ENCODE assay signal across 19 cellular contexts in genomic region chr6:128932061-128932460, GRCh38. TPM values are rescaled to one million over a fixed set of nuclear protein-coding genes. Genes with fewer than 3 reads are reported as not detected.
DNase-seq lines count a peak whose midpoint lies in the region; ATAC-seq and TF ChIP-seq lines count a peak whose summit lies in the region.
"Had no signal": no experiment of that assay in that cellular context is flagged by ENCODE, and none has a peak within 500 bp of the region (broad histone marks: within the 10 kb centered on the region; RNA-seq: fewer than 3 reads in every experiment).

No MANE protein-coding gene starts in this region.

- peaks cover 8% of the 10 kb centered on the region for H3K4me1 ChIP-seq in foreskin keratinocyte
- H3K4me1 ChIP-seq: upper lobe of right lung had no signal

- peak; percentile 97 for ATAC-seq in foreskin keratinocyte
- ATAC-seq: K562, upper lobe of right lung had no signal

- no peak overlapping the region for H3K4me3 ChIP-seq in astrocyte of the spinal cord (ENCODE audit: low read depth, low read length)
- H3K4me3 ChIP-seq: heart left ventricle, K562, upper lobe of right lung had no signal

- no peak for TF ChIP-seq CTCF in astrocyte of the spinal cord (IDR thresholded peaks at IDR 0.05; ENCODE audit: low read depth, low read length)
- TF ChIP-seq CTCF in foreskin keratinocyte (conservative IDR thresholded peaks at IDR 0.05) = no peak

- H3K27me3 ChIP-seq in foreskin keratinocyte = peaks cover 39% of the 10 kb centered on the region
- H3K27me3 ChIP-seq: heart left ventricle, upper lobe of right lung had no signal

- in situ Hi-C loops in astrocyte of the spinal cord (cut with HindIII; ENCODE audit: low sequenced_read_pairs) = no loop called here

- H3K27ac ChIP-seq in foreskin keratinocyte = no peak overlapping the region
- H3K27ac ChIP-seq in substantia nigra (ENCODE audit: low read depth, low read length, poor library complexity, severe bottlenecking) = no peak overlapping the region
- H3K27ac ChIP-seq in caudate nucleus (ENCODE audit: low read depth, low read length) = no peak overlapping the region
- H3K27ac ChIP-seq: heart left ventricle, upper lobe of right lung had no signal

- DNase-seq in AG20443 (ENCODE audit: low spot score) (peak; percentile 50), HPDE6-E6E7 (ENCODE audit: extremely low spot score) (peak; percentile 61), astrocyte of the spinal cord (ENCODE audit: low read depth, low spot score) (peak; percentile 15), foreskin keratinocyte (peak; percentile 71 to 88), NCI-H1417 treated with DMSO at 0.1 percent for 48 hours (lab: John Stamatoyannopoulos, UW) (no peak), substantia nigra (lab: John Stamatoyannopoulos, UW) (no peak), caudate nucleus (lab: John Stamatoyannopoulos, UW) (no peak), NCI-H2029 (lab: John Stamatoyannopoulos, UW) (no peak)
- DNase-seq: activated CD4-positive, alpha-beta T cell treated with anti-CD3 and anti-CD28 coated beads for 4 hours; central memory CD4-positive, alpha-beta T cell; DMS 273 treated with DMSO at 0.1 percent for 48 hours; endodermal cell; heart left ventricle; kidney glomerular epithelial cell; NCI-H1417; NCI-H526; stimulated activated naive CD4-positive, alpha-beta T cell; upper lobe of right lung had no signal

RNA-seq across cellular contexts. Expression of gene LAMA2, which starts 49.1 kb away (rescaled TPM):
- 0.49 and 0.92 TPM in 2 replicates for total RNA-seq in foreskin keratinocyte
- polyA plus RNA-seq in foreskin keratinocyte = 0.58 and 0.79 TPM in 2 replicates

Comparison
In these comparisons a context has a peak if more than half of its experiments do, and no peak if none do; other contexts are left out.
1. DNase-seq: peak in AG20443 (single experiment), HPDE6-E6E7 (single experiment), astrocyte of the spinal cord (single experiment) and foreskin keratinocyte (2 of 2); none in NCI-H1417 treated with DMSO at 0.1 percent for 48 hours (single experiment), substantia nigra (0 of 49), caudate nucleus (0 of 61) and NCI-H2029 (single experiment).